9 cellular contexts compared by ENCODE assay signal in the genomic region with DNA sequence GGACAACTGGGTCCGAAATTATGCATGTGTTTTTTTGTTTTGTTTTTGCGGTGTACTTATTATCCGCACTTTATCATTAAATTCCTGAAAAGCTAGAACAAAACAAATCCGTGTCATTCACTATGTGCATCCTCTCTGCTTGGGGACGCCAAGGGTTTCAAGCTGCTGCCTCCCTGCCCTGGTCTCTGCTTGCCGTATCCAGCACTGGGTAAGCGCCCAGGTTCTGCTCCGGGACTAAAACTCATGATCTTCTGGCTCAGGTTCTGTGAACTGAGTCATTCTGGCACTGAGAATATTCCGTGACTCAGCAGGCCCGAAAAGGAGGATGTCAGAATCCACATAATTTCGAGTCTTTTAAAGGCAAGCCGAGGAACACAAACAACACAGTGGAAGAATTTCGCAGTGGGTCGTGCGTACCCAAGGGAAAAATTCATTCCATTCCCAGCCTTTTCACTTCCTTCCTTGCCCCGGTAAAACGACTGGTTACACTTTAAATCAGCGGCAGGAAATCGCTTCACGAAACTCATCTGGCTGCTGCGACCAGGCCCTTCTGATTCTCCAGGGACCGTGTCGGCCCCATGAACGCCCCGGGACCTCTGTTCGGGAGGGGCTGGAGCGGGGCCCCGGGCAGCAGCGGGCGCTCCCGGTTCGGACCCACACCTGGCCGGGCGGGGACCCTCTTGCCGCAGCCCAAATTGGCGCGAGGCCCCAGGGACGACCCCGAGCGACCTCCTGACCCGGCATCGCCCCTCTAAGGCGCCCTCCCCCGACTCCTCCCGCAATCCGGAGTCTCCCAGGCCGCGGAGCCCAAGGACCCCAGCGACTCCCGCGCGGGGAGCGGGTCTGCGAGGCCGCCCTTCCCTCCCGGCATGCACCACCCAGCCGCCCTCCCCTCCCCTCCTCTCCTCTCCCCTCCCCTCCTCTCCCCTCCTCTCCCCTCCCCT. TPM values are rescaled to one million over a fixed set of nuclear protein-coding genes. Genes with fewer than 3 reads are reported as not detected.
A peak's percentile ranks its signal among the peaks of the same experiment; 100 is the strongest.
DNase-seq lines count a peak whose midpoint lies in the region; ATAC-seq and TF ChIP-seq lines count a peak whose summit lies in the region.
"Had no signal": no experiment of that assay in that cellular context is flagged by ENCODE, and none has a peak within 500 bp of the region (broad histone marks: within the 10 kb centered on the region; RNA-seq: fewer than 3 reads in every experiment).

No MANE protein-coding gene starts in this region.

- peaks cover 18% of the 10 kb centered on the region for H3K4me1 Mint-ChIP-seq in activated CD4-positive, alpha-beta memory T cell treated with anti-CD3 and anti-CD28 coated beads, Interleukin-2, amount 10 ng/mL, durations not matched to agents 7 days and 5 days
- H3K4me1 Mint-ChIP-seq in mesothelial cell of epicardium, result peaks cover 48% of the 10 kb centered on the region
- H3K4me1 Mint-ChIP-seq in stimulated activated naive CD8-positive, alpha-beta T cell treated with anti-CD3 and anti-CD28 coated beads, Interleukin-15, Interleukin-2, amounts not matched to agents 100 ng/mL and 50 ng/mL, for 24 hours (ENCODE audit: low read depth), result peaks cover 17% of the 10 kb centered on the region

- no peaks in the 10 kb centered on the region for H3K27me3 ChIP-seq in HCT116 (ENCODE audit: insufficient read depth, low read length)

- H3K36me3 ChIP-seq in HCT116 (ENCODE audit: control insufficient read depth in 1 of 2, insufficient read depth in 2 of 2, low read length in 2 of 2), result 0 out of 4 replicates have a peak, but pooled peaks cover 0 to 6% of the 10 kb centered on the region in 2 experiments

- CTCF ChIA-PET in HCT116 (lab: Charles Lee), result no interaction called here
- CTCF ChIA-PET in activated CD4-positive, alpha-beta memory T cell treated with anti-CD3 and anti-CD28 coated beads, Interleukin-2, amount 10 ng/mL, durations not matched to agents 7 days and 5 days (lab: Charles Lee), result no interaction called here

- peaks cover 37 to 64% of the 10 kb centered on the region in 2 experiments for H3K4me1 ChIP-seq in HCT116 (ENCODE audit: control insufficient read depth in 1 of 2, insufficient read depth in 2 of 2, low read length in 2 of 2)

- TSS peak; percentile 86 for BruUV-seq in HCT116 (replicated peaks; lab: Mats Ljungman, UMichigan)

- H3K27ac Mint-ChIP-seq in activated CD4-positive, alpha-beta memory T cell treated with anti-CD3 and anti-CD28 coated beads, Interleukin-2, amount 10 ng/mL, durations not matched to agents 7 days and 5 days, result no peak overlapping the region
- peak overlapping the region; percentile 97 for H3K27ac Mint-ChIP-seq in mesothelial cell of epicardium
- peak overlapping the region; percentile 78 for H3K27ac Mint-ChIP-seq in stimulated activated naive CD8-positive, alpha-beta T cell treated with anti-CD3 and anti-CD28 coated beads, Interleukin-15, Interleukin-2, amounts not matched to agents 100 ng/mL and 50 ng/mL, for 24 hours

- H3K27ac ChIP-seq in HCT116 (ENCODE audit: low read depth, low read length), result peak overlapping the region; percentile 99

- no peaks in the 10 kb centered on the region for H4K20me1 ChIP-seq in HCT116 (ENCODE audit: insufficient read depth)

- TF ChIP-seq RAD21 in HCT116 (IDR thresholded peaks at IDR 0.05; ENCODE audit: low read depth), result no peak

- H3K9me2 ChIP-seq in HCT116 (ENCODE audit: insufficient read depth), result no peaks in the 10 kb centered on the region

- TF ChIP-seq POLR2A in HCT116 (IDR thresholded peaks at IDR 0.05; ENCODE audit: borderline replicate concordance, extremely low read depth, insufficient read depth, insufficient read length), result peak; percentile 73
- TF ChIP-seq POLR2A in erythroblast (IDR thresholded peaks at IDR 0.05; ENCODE audit: low read length), result peak; percentile 65

- peak overlapping the region; percentile 78 for H3K9ac ChIP-seq in HCT116 (ENCODE audit: low read length)

- POLR2A ChIA-PET in HCT116 (lab: Charles Lee), result no interaction called here
- POLR2A ChIA-PET in activated CD4-positive, alpha-beta memory T cell treated with anti-CD3 and anti-CD28 coated beads, Interleukin-2, amount 10 ng/mL, durations not matched to agents 7 days and 5 days (lab: Charles Lee), result no interaction called here

- H3K36me3 Mint-ChIP-seq in activated CD4-positive, alpha-beta memory T cell treated with anti-CD3 and anti-CD28 coated beads, Interleukin-2, amount 10 ng/mL, durations not matched to agents 7 days and 5 days (ENCODE audit: low read depth), result no peaks in the 10 kb centered on the region
- H3K36me3 Mint-ChIP-seq in mesothelial cell of epicardium, result no peaks in the 10 kb centered on the region
- peaks cover 9% of the 10 kb centered on the region for H3K36me3 Mint-ChIP-seq in stimulated activated naive CD8-positive, alpha-beta T cell treated with anti-CD3 and anti-CD28 coated beads, Interleukin-15, Interleukin-2, amounts not matched to agents 100 ng/mL and 50 ng/mL, for 24 hours (ENCODE audit: low read depth)

- peak overlapping the region; percentile 9 for H2AFZ ChIP-seq in HCT116 (ENCODE audit: low read depth, low read length, poor library complexity, severe bottlenecking)

- ATAC-seq in HCT116, result peak; percentile 50

- TF ChIP-seq CTCF in HCT116 (IDR thresholded peaks at IDR 0.05 in 2 of 3, conservative IDR thresholded peaks at IDR 0.05 in 1 of 3; ENCODE audit: borderline replicate concordance in 1 of 3, insufficient read depth in 1 of 3, low read depth in 2 of 3, low read length in 2 of 3) (no peak), mesothelial cell of epicardium (IDR thresholded peaks at IDR 0.05; ENCODE audit: unreplicated experiment) (no peak)

- peak; percentile 48 for DNase-seq in NCI-H2029 (lab: John Stamatoyannopoulos, UW)
- DNase-seq in NCI-H2029 treated with DMSO at 0.1 percent for 48 hours (lab: John Stamatoyannopoulos, UW), result no peak
- DNase-seq in HCT116 (ENCODE audit: low read depth, low spot score), result peak; percentile 84
- DNase-seq in NCI-H1048 (lab: John Stamatoyannopoulos, UW), result peak; percentile 88
- DNase-seq in activated CD4-positive, alpha-beta memory T cell treated with anti-CD3 and anti-CD28 coated beads, Interleukin-2, amount 10 ng/mL, durations not matched to agents 7 days and 5 days, result peak; percentile 27
- peak; percentile 77 to 92 for DNase-seq in erythroblast (lab: John Stamatoyannopoulos, UW)
- peak; percentile 20 to 71 for DNase-seq in mesothelial cell of epicardium (ENCODE audit: low spot score in 2 of 2, unreplicated experiment in 2 of 2)
- DNase-seq: DND-41 had no signal

- no peaks in the 10 kb centered on the region for H3K9me3 ChIP-seq in HCT116 (ENCODE audit: control insufficient read depth in 1 of 2, insufficient read depth in 1 of 2, low read depth in 1 of 2, low read length in 2 of 2)

- H3K27me3 Mint-ChIP-seq in activated CD4-positive, alpha-beta memory T cell treated with anti-CD3 and anti-CD28 coated beads, Interleukin-2, amount 10 ng/mL, durations not matched to agents 7 days and 5 days, result peaks cover 64% of the 10 kb centered on the region
- H3K27me3 Mint-ChIP-seq in mesothelial cell of epicardium (ENCODE audit: low read depth), result no peaks in the 10 kb centered on the region
- H3K27me3 Mint-ChIP-seq in stimulated activated naive CD8-positive, alpha-beta T cell treated with anti-CD3 and anti-CD28 coated beads, Interleukin-15, Interleukin-2, amounts not matched to agents 100 ng/mL and 50 ng/mL, for 24 hours, result peaks cover 72% of the 10 kb centered on the region

- peak overlapping the region; percentile 92 for H3K4me2 ChIP-seq in HCT116 (ENCODE audit: low read length)

- no peaks in the 10 kb centered on the region for H3K9me3 Mint-ChIP-seq in activated CD4-positive, alpha-beta memory T cell treated with anti-CD3 and anti-CD28 coated beads, Interleukin-2, amount 10 ng/mL, durations not matched to agents 7 days and 5 days
- no peaks in the 10 kb centered on the region for H3K9me3 Mint-ChIP-seq in mesothelial cell of epicardium
- peaks cover 5% of the 10 kb centered on the region for H3K9me3 Mint-ChIP-seq in stimulated activated naive CD8-positive, alpha-beta T cell treated with anti-CD3 and anti-CD28 coated beads, Interleukin-15, Interleukin-2, amounts not matched to agents 100 ng/mL and 50 ng/mL, for 24 hours

- peak overlapping the region; percentile 41 for H3K4me3 Mint-ChIP-seq in activated CD4-positive, alpha-beta memory T cell treated with anti-CD3 and anti-CD28 coated beads, Interleukin-2, amount 10 ng/mL, durations not matched to agents 7 days and 5 days
- H3K4me3 Mint-ChIP-seq in mesothelial cell of epicardium, result peak overlapping the region; percentile 77
- peak overlapping the region; percentile 78 for H3K4me3 Mint-ChIP-seq in stimulated activated naive CD8-positive, alpha-beta T cell treated with anti-CD3 and anti-CD28 coated beads, Interleukin-15, Interleukin-2, amounts not matched to agents 100 ng/mL and 50 ng/mL, for 24 hours

- intact Hi-C loops in HCT116 (cut with micrococcal nuclease), result loop anchor here (5.0 kb wide), 1 partner anchor 165 kb away; the partner anchor contains the start of gene LAMC2

- peak overlapping the region; percentile 57 to 76 for H3K4me3 ChIP-seq in HCT116 (replicated peaks in 1 of 2; ENCODE audit: low read depth in 1 of 2, low read length in 2 of 2)

- RAD21 ChIA-PET in HCT116 (lab: Charles Lee; ENCODE audit: low non-redundant PET in 1 of 2, low total read pairs in 2 of 2, uncharacterized antibody in 2 of 2, unreplicated experiment in 2 of 2), result no interaction called here

- peaks cover 36% of the 10 kb centered on the region for H3K79me2 ChIP-seq in HCT116 (ENCODE audit: insufficient read depth, low read length)

TF ChIP-seq in HCT116, 20 proteins besides CTCF, POLR2A, EP300 and RAD21 (continues in another document):
- peak; percentile 67; the same call in 1 of the 2 replicates for TF ChIP-seq MAX (IDR thresholded peaks at IDR 0.05)

RNA-seq across cellular contexts. Expression of gene LAMC1, which starts 0.7 kb away (rescaled TPM):
- total RNA-seq in HCT116 (2021; ENCODE audit: unreplicated experiment), result 61.2 TPM
- 37.6 and 52.3 TPM in 2 replicates for polyA plus RNA-seq in HCT116 (2012)
- total RNA-seq in activated CD4-positive, alpha-beta memory T cell treated with anti-CD3 and anti-CD28 coated beads, Interleukin-2, amount 10 ng/mL, durations not matched to agents 7 days and 5 days, result under 1 TPM in 1 of 2 experiments, not detected in 1; 0.53 TPM
- 164 to 170 TPM (median 168 TPM) in 3 replicates for total RNA-seq in mesothelial cell of epicardium

Comparison
In these comparisons a context has a peak if more than half of its experiments do, and no peak if none do; other contexts are left out.
1. RNA of gene LAMC1, which starts 0.7 kb away (total RNA-seq): 164 to 170 TPM in mesothelial cell of epicardium and 61.2 TPM in HCT116 (single experiment); 0.53 TPM in activated CD4-positive, alpha-beta memory T cell treated with anti-CD3 and anti-CD28 coated beads, Interleukin-2, amount 10 ng/mL, durations not matched to agents 7 days and 5 days; every median in the first group is over 10 times any median in the second.
2. Peak in every context shown above with its lines, with median percentiles within 50 percentile points of each other: H3K4me3 Mint-ChIP-seq.